Comparison of ENCODE assay signal across 8 cellular contexts in the genomic region with DNA sequence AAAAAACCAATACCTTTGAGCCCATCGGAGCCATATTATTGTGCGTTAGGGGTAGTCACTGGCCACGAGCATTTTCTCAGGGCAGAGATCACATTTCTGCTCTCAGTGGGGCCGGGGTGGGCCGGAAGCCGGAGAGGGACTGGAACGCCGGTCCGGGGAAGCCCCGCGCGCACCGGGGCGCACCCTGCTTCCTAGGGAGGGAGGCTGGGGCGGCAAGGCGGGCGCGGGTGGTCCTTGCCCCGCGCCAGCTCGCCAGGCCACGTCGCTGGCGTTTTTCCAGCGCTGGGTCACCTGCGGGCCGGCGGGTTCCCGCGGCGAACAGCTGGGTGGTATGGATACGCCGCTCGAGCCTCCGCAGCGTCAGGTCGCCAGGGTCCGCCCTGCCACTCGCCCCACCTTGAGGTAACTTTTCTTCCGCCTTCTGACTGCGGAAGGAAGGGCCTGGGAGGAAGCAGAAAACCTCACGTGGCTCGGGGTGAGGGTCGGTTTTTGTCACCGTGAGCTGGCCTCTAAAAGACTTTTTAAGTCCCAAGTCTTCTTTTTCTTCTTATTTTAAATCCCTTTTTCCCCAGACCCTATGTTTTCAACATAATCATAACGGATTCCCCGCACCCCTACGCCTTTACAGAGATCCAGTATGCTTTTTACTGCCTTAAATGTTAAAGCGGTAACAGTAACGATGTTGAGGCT. TPM values are rescaled to one million over a fixed set of nuclear protein-coding genes. Genes with fewer than 3 reads are reported as not detected.
DNase-seq lines count a peak whose midpoint lies in the region; ATAC-seq and TF ChIP-seq lines count a peak whose summit lies in the region.

No MANE protein-coding gene starts in this region.

- H3K27me3 ChIP-seq in left lung = no peaks in the 10 kb centered on the region

- H3K27ac ChIP-seq in VCaP (peak overlapping the region; percentile 98), left lung (peak overlapping the region; percentile 100)

- peak; percentile 74 for DNase-seq in DMS79 treated with DMSO at 0.1 percent for 48 hours (lab: John Stamatoyannopoulos, UW)
- peak; percentile 83 for DNase-seq in KG1 (lab: John Stamatoyannopoulos, UW)
- peak; percentile 34 to 48 for DNase-seq in cardiac fibroblast (ENCODE audit: low read depth in 2 of 2)
- peak; percentile 77 to 93 for DNase-seq in left lung
- DNase-seq in stimulated activated CD4-positive, alpha-beta T cell treated with anti-CD3 and anti-CD28 coated beads, Interleukin-4, amount 100 ng/mL, for 4 hours = peak; percentile 75 to 77
- DNase-seq in NCI-H2196 treated with DMSO at 0.1 percent for 48 hours (lab: John Stamatoyannopoulos, UW; ENCODE audit: unreplicated experiment) = no peak

- no peaks in the 10 kb centered on the region for H3K9me3 ChIP-seq in left lung

- intact Hi-C loops in left lung (cut with DNase I) = loop anchor here in 1 of 2 donors (10.0 kb wide), 1 partner anchor 61 kb away; no protein-coding TSS in a partner anchor

- TF ChIP-seq CTCF in VCaP (conservative IDR thresholded peaks at IDR 0.05) = no peak
- no peak for TF ChIP-seq CTCF in cardiac fibroblast (IDR thresholded peaks at IDR 0.05; ENCODE audit: low read depth, low read length)
- no peak for TF ChIP-seq CTCF in left lung (IDR thresholded peaks at IDR 0.05)

- H3K36me3 ChIP-seq in left lung = peaks cover 0 to 15% of the 10 kb centered on the region in 2 donors

- H3K4me3 ChIP-seq in cardiac fibroblast (replicated peaks in 1 of 2; ENCODE audit: low read depth in 2 of 2, low read length in 2 of 2) = peak overlapping the region; percentile 39 to 53
- peak overlapping the region; percentile 69 to 96 for H3K4me3 ChIP-seq in left lung

- peak; percentile 41 for ATAC-seq in GM21619 (IDR thresholded peaks at IDR 0.05; ENCODE audit: unreplicated experiment)
- peak; percentile 21 for ATAC-seq in left lung

- H3K4me1 ChIP-seq in left lung = peaks cover 4 to 26% of the 10 kb centered on the region in 2 donors

RNA-seq across cellular contexts. Expression of a gene that starts 2.7 kb away (rescaled TPM):
- 1,000 to 10,000 TPM; 7,825 to 9,246 TPM for total RNA-seq in left lung
